Comparison of ENCODE assay signal across 29 cellular contexts in the genomic region with DNA sequence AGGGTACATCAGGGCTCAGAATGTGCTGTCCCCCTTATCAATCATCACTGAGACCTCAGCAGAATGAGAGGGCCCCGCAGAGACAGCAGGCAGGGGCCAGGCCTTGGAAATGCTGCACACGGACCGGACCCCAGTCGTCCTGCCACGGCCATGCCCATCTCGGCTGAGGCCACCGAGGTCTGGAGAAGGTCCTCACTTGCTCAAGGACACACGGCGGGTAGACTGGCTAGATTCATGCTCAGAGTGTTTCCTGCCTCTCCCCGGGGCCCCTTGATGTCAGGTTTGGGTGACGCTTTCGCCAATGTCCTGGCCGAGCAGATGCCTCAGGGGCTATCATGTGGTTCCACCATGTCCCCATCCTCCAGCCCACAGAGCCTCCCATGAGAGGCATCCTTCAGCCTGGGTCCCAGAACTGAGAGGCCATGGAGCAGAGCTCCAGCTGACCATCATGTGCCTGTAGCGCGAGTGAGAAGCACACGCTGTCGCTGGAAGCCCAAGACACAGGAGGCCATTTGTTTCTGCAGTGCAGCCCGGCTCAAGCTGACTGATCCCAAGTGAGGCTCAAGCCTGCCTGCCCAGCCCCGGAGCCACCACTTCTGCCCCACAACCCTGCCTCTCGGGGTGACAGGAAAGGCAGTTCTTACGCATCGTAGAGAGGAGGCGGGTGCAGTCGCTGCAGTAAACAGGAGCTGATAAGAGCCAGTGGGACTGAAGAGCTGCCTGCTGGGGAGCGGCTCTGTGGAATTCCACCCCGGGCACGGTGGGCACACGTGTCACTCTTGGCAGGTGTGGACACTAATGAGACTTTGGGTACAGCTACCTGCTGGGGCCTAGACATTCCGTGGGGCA. TPM values are rescaled to one million over a fixed set of nuclear protein-coding genes. Genes with fewer than 3 reads are reported as not detected.
DNase-seq lines count a peak whose midpoint lies in the region; ATAC-seq, FAIRE-seq and TF ChIP-seq lines count a peak whose summit lies in the region.
"Had no signal": no experiment of that assay in that cellular context is flagged by ENCODE, and none has a peak within 500 bp of the region (broad histone marks: within the 10 kb centered on the region; RNA-seq: fewer than 3 reads in every experiment).

No MANE protein-coding gene starts in this region.

- intact Hi-C loops in activated CD4-positive, alpha-beta memory T cell treated with anti-CD3 and anti-CD28 coated beads for 36 hours (cut with micrococcal nuclease) = no loop called here
- intact Hi-C loops in HepG2 (cut with micrococcal nuclease; ENCODE audit: unreplicated experiment) = no loop called here

- H3K23ac ChIP-seq in mesenchymal stem cell (ENCODE audit: low read length in 2 of 2) = no peak overlapping the region

- H4K91ac ChIP-seq in mesenchymal stem cell (ENCODE audit: low read length) = peak overlapping the region; percentile 65

- H3K79me2 ChIP-seq in HepG2 (ENCODE audit: insufficient read depth, low read length) = no peaks in the 10 kb centered on the region

- peak overlapping the region; percentile 54 for H2BK15ac ChIP-seq in mesenchymal stem cell (ENCODE audit: low read depth, poor library complexity, severe bottlenecking)

- no peak overlapping the region for H2BK5ac ChIP-seq in mesenchymal stem cell (ENCODE audit: low read depth, low read length, poor library complexity, severe bottlenecking)

- no peak overlapping the region for H2AFZ ChIP-seq in mesenchymal stem cell (ENCODE audit: low read depth, low read length)
- no peak overlapping the region for H2AFZ ChIP-seq in HepG2 (ENCODE audit: low read length)
- H2AFZ ChIP-seq: GM23248 had no signal

- H4K8ac ChIP-seq in mesenchymal stem cell (ENCODE audit: low read length) = no peak overlapping the region

- H3K4me1 ChIP-seq in mesenchymal stem cell (ENCODE audit: control insufficient read depth, insufficient read depth, low read depth, low read length) (peaks cover 11% of the 10 kb centered on the region), suprapubic skin (no peaks in the 10 kb centered on the region), HepG2 (ENCODE audit: insufficient read depth, low read length) (no peaks in the 10 kb centered on the region)
- H3K4me1 ChIP-seq: Caco-2, heart left ventricle, transverse colon had no signal

- H3K4me3 Mint-ChIP-seq in activated CD4-positive, alpha-beta memory T cell treated with anti-CD3 and anti-CD28 coated beads, Interleukin-2, amount 10 ng/mL, durations not matched to agents 7 days and 5 days = no peak overlapping the region
- no peak overlapping the region for H3K4me3 Mint-ChIP-seq in activated CD4-positive, alpha-beta memory T cell treated with anti-CD3 and anti-CD28 coated beads for 36 hours
- H3K4me3 Mint-ChIP-seq: activated naive CD4-positive, alpha-beta T cell treated with anti-CD3 and anti-CD28 coated beads, Interleukin-2, amount 50 U/mL, for 24 hours; activated T-cell treated with anti-CD3 and anti-CD28 coated beads, Interleukin-2, amount 50 U/mL, for 72 hours; B cell; central memory CD8-positive, alpha-beta T cell; neural crest cell; T-helper 1 cell treated with Interleukin-12 subunit alpha and Interleukin-12 subunit beta and Interleukin-4 antibody, amounts not matched to agents 30 μg/mL and 1 μg/mL, for 36 hours had no signal

- no peak overlapping the region for H2AK5ac ChIP-seq in mesenchymal stem cell (ENCODE audit: low read length, severe bottlenecking)

- H3K4me2 ChIP-seq in mesenchymal stem cell (ENCODE audit: low read length, poor library complexity, severe bottlenecking) (no peak overlapping the region), HepG2 (ENCODE audit: low read depth, low read length) (no peak overlapping the region)

- H3K18ac ChIP-seq in mesenchymal stem cell (ENCODE audit: low read depth in 1 of 2, low read length in 2 of 2) = peak overlapping the region in 1 of 2 experiments; percentile 0

- BruUV-seq in HepG2 (replicated peaks; lab: Mats Ljungman, UMichigan) = no TSS peak

- H3K27ac ChIP-seq in mesenchymal stem cell (ENCODE audit: low read length, poor library complexity, severe bottlenecking) = no peak overlapping the region
- no peak overlapping the region for H3K27ac ChIP-seq in suprapubic skin
- no peak overlapping the region for H3K27ac ChIP-seq in HepG2 (ENCODE audit: extremely low read length, insufficient read depth, low read length)
- H3K27ac ChIP-seq: heart left ventricle, skin epidermis, transverse colon had no signal

- TF ChIP-seq CTCF in suprapubic skin (IDR thresholded peaks at IDR 0.05) (no peak), HepG2 (CRISPR knock-in tag; IDR thresholded peaks at IDR 0.05) (no peak)

- ATAC-seq in GM19452 (IDR thresholded peaks at IDR 0.05; ENCODE audit: unreplicated experiment) (no peak), HepG2 (no peak)
- ATAC-seq: activated T-cell treated with anti-CD3 and anti-CD28 coated beads, Interleukin-2, amount 50 U/mL, for 72 hours; GM12878; heart left ventricle had no signal

- H3K27me3 Mint-ChIP-seq in activated CD4-positive, alpha-beta memory T cell treated with anti-CD3 and anti-CD28 coated beads, Interleukin-2, amount 10 ng/mL, durations not matched to agents 7 days and 5 days = peaks cover 30% of the 10 kb centered on the region
- peaks cover 43% of the 10 kb centered on the region for H3K27me3 Mint-ChIP-seq in activated CD4-positive, alpha-beta memory T cell treated with anti-CD3 and anti-CD28 coated beads for 36 hours

- POLR2A ChIA-PET in activated CD4-positive, alpha-beta memory T cell treated with anti-CD3 and anti-CD28 coated beads, Interleukin-2, amount 10 ng/mL, durations not matched to agents 7 days and 5 days (lab: Charles Lee) = no interaction called here
- POLR2A ChIA-PET in activated CD4-positive, alpha-beta memory T cell treated with anti-CD3 and anti-CD28 coated beads for 36 hours (lab: Charles Lee) = no interaction called here
- POLR2A ChIA-PET in HepG2 (lab: Yijun Ruan, JAX) = no interaction called here

- no peaks in the 10 kb centered on the region for H3K79me1 ChIP-seq in mesenchymal stem cell (replicated peaks; ENCODE audit: low read length, poor library complexity, severe bottlenecking)

- TF ChIP-seq POLR2A in suprapubic skin (IDR thresholded peaks at IDR 0.05) (no peak), HepG2 (IDR thresholded peaks at IDR 0.05; ENCODE audit: insufficient read depth in 1 of 2, low read depth in 2 of 2, low read length in 2 of 2) (no peak)

- H3K9ac ChIP-seq in mesenchymal stem cell (ENCODE audit: low read length) = no peak overlapping the region
- H3K9ac ChIP-seq in HepG2 (ENCODE audit: insufficient read depth, low read depth, low read length) = no peak overlapping the region
- H3K9ac ChIP-seq: GM23248 had no signal

- FAIRE-seq in HepG2 (lab: Jason Lieb, UNC) = no peak
- FAIRE-seq: A204.1, GM12878 had no signal

- TF ChIP-seq RAD21 in HepG2 (CRISPR knock-in tag; IDR thresholded peaks at IDR 0.05) = no peak

- H3K9me3 ChIP-seq in mesenchymal stem cell (ENCODE audit: control insufficient read depth, low read length) (peaks cover 41% of the 10 kb centered on the region), suprapubic skin (no peaks in the 10 kb centered on the region), HepG2 (ENCODE audit: low read length) (peaks cover 6% of the 10 kb centered on the region; the same call in 1 of the 2 replicates)
- H3K9me3 ChIP-seq: transverse colon had no signal

- H3K4me1 Mint-ChIP-seq in activated CD4-positive, alpha-beta memory T cell treated with anti-CD3 and anti-CD28 coated beads, Interleukin-2, amount 10 ng/mL, durations not matched to agents 7 days and 5 days = no peaks in the 10 kb centered on the region
- no peaks in the 10 kb centered on the region for H3K4me1 Mint-ChIP-seq in activated CD4-positive, alpha-beta memory T cell treated with anti-CD3 and anti-CD28 coated beads for 36 hours (ENCODE audit: low read depth)
- H3K4me1 Mint-ChIP-seq: B cell; central memory CD8-positive, alpha-beta T cell; neural crest cell had no signal

- CTCF ChIA-PET in activated CD4-positive, alpha-beta memory T cell treated with anti-CD3 and anti-CD28 coated beads, Interleukin-2, amount 10 ng/mL, durations not matched to agents 7 days and 5 days (lab: Charles Lee) = interaction anchor here (0.8 kb wide), 1 partner anchor 186 kb away, joined by 3 read pairs; no protein-coding TSS in a partner anchor
- CTCF ChIA-PET in activated CD4-positive, alpha-beta memory T cell treated with anti-CD3 and anti-CD28 coated beads for 36 hours (lab: Charles Lee) = interaction anchor here (1.3 to 1.4 kb wide), 2 partner anchors 13 to 308 kb away, joined by 3 to 4 read pairs; no protein-coding TSS in a partner anchor
- CTCF ChIA-PET in HepG2 (lab: Yijun Ruan, JAX; ENCODE audit: low intra/inter-chr PET ratio, low total read pairs) = no interaction called here

- H3K4me3 ChIP-seq in mesenchymal stem cell (ENCODE audit: insufficient read depth in 1 of 2, low read depth in 1 of 2, low read length in 2 of 2) (no peak overlapping the region), suprapubic skin (no peak overlapping the region), HepG2 (replicated peaks in 1 of 3; ENCODE audit: insufficient read depth in 1 of 3, low read depth in 2 of 3, low read length in 3 of 3) (no peak overlapping the region)
- H3K4me3 ChIP-seq: GM12878, GM23248, heart left ventricle, skin epidermis, transverse colon had no signal

- H2BK120ac ChIP-seq in mesenchymal stem cell (ENCODE audit: low read depth, low read length) = no peak overlapping the region

- in situ Hi-C loops in HepG2 (cut with HindIII; ENCODE audit: extremely low pct_ligation_motif_present, low pct_unique_long_range_greater_than_20kb) = no loop called here

- no peaks in the 10 kb centered on the region for H4K20me1 ChIP-seq in HepG2 (ENCODE audit: insufficient read depth, low read length)

- no peak overlapping the region for H3K14ac ChIP-seq in mesenchymal stem cell (ENCODE audit: low read length in 2 of 2)

- peak; percentile 1 for DNase-seq in activated CD4-positive, alpha-beta memory T cell treated with anti-CD3 and anti-CD28 coated beads, Interleukin-2, amount 10 ng/mL, durations not matched to agents 7 days and 5 days
- no peak for DNase-seq in activated CD4-positive, alpha-beta memory T cell treated with anti-CD3 and anti-CD28 coated beads for 36 hours
- DNase-seq in activated CD8-positive, alpha-beta memory T cell treated with anti-CD3 and anti-CD28 coated beads, Interleukin-2, amount 50 U/mL, for 48 hours = peak; percentile 29
- no peak for DNase-seq in mesenchymal stem cell
- peak; percentile 53 to 77 for DNase-seq in suprapubic skin (ENCODE audit: low spot score in 2 of 2)
- no peak for DNase-seq in RKO (ENCODE audit: low spot score)
- no peak for DNase-seq in HepG2 (ENCODE audit: low spot score)
- DNase-seq: activated CD4-positive, alpha-beta T cell treated with anti-CD3 and anti-CD28 coated beads, Interleukin-2, amount 50 U/mL, for 1 hour; activated T-cell treated with anti-CD3 and anti-CD28 coated beads, Interleukin-2, amount 50 U/mL, for 72 hours; aorta; Caco-2; DND-41; GM23248; NCI-H1105 treated with DMSO at 0.1 percent for 48 hours; NK-92 treated with Interleukin-12 subunit alpha and Interleukin-12 subunit beta, amount 100 ng/mL, for 24 hours; stimulated activated naive CD4-positive, alpha-beta T cell; transverse colon had no signal

- no peak overlapping the region for H3K27ac Mint-ChIP-seq in activated CD4-positive, alpha-beta memory T cell treated with anti-CD3 and anti-CD28 coated beads, Interleukin-2, amount 10 ng/mL, durations not matched to agents 7 days and 5 days
- no peak overlapping the region for H3K27ac Mint-ChIP-seq in activated CD4-positive, alpha-beta memory T cell treated with anti-CD3 and anti-CD28 coated beads for 36 hours
- H3K27ac Mint-ChIP-seq: activated naive CD4-positive, alpha-beta T cell treated with anti-CD3 and anti-CD28 coated beads, Interleukin-2, amount 50 U/mL, for 24 hours; activated T-cell treated with anti-CD3 and anti-CD28 coated beads, Interleukin-2, amount 50 U/mL, for 72 hours; B cell; T-helper 1 cell treated with Interleukin-12 subunit alpha and Interleukin-12 subunit beta and Interleukin-4 antibody, amounts not matched to agents 30 μg/mL and 1 μg/mL, for 36 hours had no signal

- TF ChIP-seq EP300 in suprapubic skin (IDR thresholded peaks at IDR 0.05) = no peak
- no peak for TF ChIP-seq EP300 in HepG2 (IDR thresholded peaks at IDR 0.05; ENCODE audit: low read depth in 2 of 2, low read length in 2 of 2)
- no peak for TF ChIP-seq EP300 in HepG2 (CRISPR knock-in tag; IDR thresholded peaks at IDR 0.05; ENCODE audit: borderline replicate concordance)

- peaks cover 0 to 4% of the 10 kb centered on the region in 2 experiments for H3K27me3 ChIP-seq in mesenchymal stem cell (ENCODE audit: control insufficient read depth in 1 of 2, insufficient read depth in 1 of 2, low read length in 2 of 2)
- peaks cover 36% of the 10 kb centered on the region for H3K27me3 ChIP-seq in suprapubic skin
- peaks cover 3 to 32% of the 10 kb centered on the region in 2 experiments; a peak in 3 of 5 replicates for H3K27me3 ChIP-seq in HepG2 (ENCODE audit: control insufficient read depth in 1 of 2, insufficient read depth in 2 of 2, low read length in 2 of 2)

- peak overlapping the region in 1 of 2 experiments; percentile 15 for H2BK12ac ChIP-seq in mesenchymal stem cell (ENCODE audit: low read length in 2 of 2)

- no peaks in the 10 kb centered on the region for H3K36me3 Mint-ChIP-seq in activated CD4-positive, alpha-beta memory T cell treated with anti-CD3 and anti-CD28 coated beads, Interleukin-2, amount 10 ng/mL, durations not matched to agents 7 days and 5 days (ENCODE audit: low read depth)
- peaks cover 2% of the 10 kb centered on the region for H3K36me3 Mint-ChIP-seq in activated CD4-positive, alpha-beta memory T cell treated with anti-CD3 and anti-CD28 coated beads for 36 hours

- 94% methylated on average over 29 of the region's 29 CpGs for WGBS in mesenchymal stem cell
- 87% methylated on average over 7 of the region's 29 CpGs for WGBS in suprapubic skin
- WGBS in HepG2 (ENCODE audit: low lambda C conversion rate) = 76% methylated on average over 7 of the region's 29 CpGs

- peak overlapping the region in 1 of 2 experiments; percentile 35 for H3K4ac ChIP-seq in mesenchymal stem cell (ENCODE audit: low read depth in 1 of 2, low read length in 2 of 2)

- H3K9me3 Mint-ChIP-seq in activated CD4-positive, alpha-beta memory T cell treated with anti-CD3 and anti-CD28 coated beads, Interleukin-2, amount 10 ng/mL, durations not matched to agents 7 days and 5 days = peaks cover 6% of the 10 kb centered on the region
- H3K9me3 Mint-ChIP-seq in activated CD4-positive, alpha-beta memory T cell treated with anti-CD3 and anti-CD28 coated beads for 36 hours = peaks cover 13% of the 10 kb centered on the region

- H3K36me3 ChIP-seq in mesenchymal stem cell (ENCODE audit: control insufficient read depth in 1 of 2, insufficient read depth in 2 of 2, low read depth in 1 of 2, low read length in 2 of 2) (peaks cover 0 to 8% of the 10 kb centered on the region in 2 experiments), suprapubic skin (no peaks in the 10 kb centered on the region), HepG2 (replicated peaks in 1 of 2; ENCODE audit: control insufficient read depth in 1 of 2, insufficient read depth in 2 of 2, low read length in 2 of 2) (no peaks in the 10 kb centered on the region)
- H3K36me3 ChIP-seq: heart left ventricle, transverse colon had no signal

RNA-seq across cellular contexts. Expression of a gene that starts 53.9 kb away (rescaled TPM):
- 1 to 10 TPM; 1.3 to 1.8 TPM for total RNA-seq in activated CD4-positive, alpha-beta memory T cell treated with anti-CD3 and anti-CD28 coated beads, Interleukin-2, amount 10 ng/mL, durations not matched to agents 7 days and 5 days
- total RNA-seq in activated CD4-positive, alpha-beta memory T cell treated with anti-CD3 and anti-CD28 coated beads for 36 hours = 1 to 10 TPM; 1.5 TPM
- 126 TPM for polyA plus RNA-seq in mesenchymal stem cell (2013, experiment 1 of 2)
- 127 TPM for polyA plus RNA-seq in mesenchymal stem cell (2013, experiment 2 of 2)
- 100 to 1,000 TPM; 175 to 286 (median 224) TPM for total RNA-seq in suprapubic skin
- 0.09 and 0.11 TPM in 2 replicates for total RNA-seq in HepG2 (2016; rRNA removed; fragmentation: Illumina TruSeq; extraction: Trizol)
- total RNA-seq in HepG2 (2016; cell fraction: cytosol; rRNA removed; fragmentation: Illumina TruSeq; extraction: Trizol; ENCODE audit: low read depth) = 0.09 TPM in 1 of 2 replicates, not detected in the other
- total RNA-seq in HepG2 (2016; cell fraction: insoluble cytoplasmic fraction; rRNA removed; fragmentation: Illumina TruSeq; extraction: Trizol) = 0.09 TPM in 1 of 2 replicates, not detected in the other
- total RNA-seq in HepG2 (2016; cell fraction: membrane; rRNA removed; fragmentation: Illumina TruSeq; extraction: Trizol) = 0.19 and 0.21 TPM in 2 replicates
- total RNA-seq in HepG2 (2016; cell fraction: nucleus; rRNA removed; fragmentation: Illumina TruSeq; extraction: Trizol) = 0.28 TPM in 1 of 2 replicates, not detected in the other
- 0.21 and 0.24 TPM in 2 replicates for polyA plus RNA-seq in HepG2 (2011; rRNA removed)
- 0.14 and 0.34 TPM in 2 replicates for polyA plus RNA-seq in HepG2 (2011; cell fraction: cytosol; rRNA removed)
- polyA plus RNA-seq in HepG2 (2011; cell fraction: nucleus; rRNA removed) = 0.57 and 0.93 TPM in 2 replicates
- polyA plus RNA-seq in HepG2 (2012) = 0.13 and 0.23 TPM in 2 replicates
- 0.05 and 0.14 TPM in 2 replicates for polyA plus RNA-seq in HepG2 (2016; cell fraction: cytosol; fragmentation: Illumina TruSeq; extraction: Trizol; ENCODE audit: low read depth)
- 0.09 and 0.13 TPM in 2 replicates for polyA plus RNA-seq in HepG2 (2016; cell fraction: insoluble cytoplasmic fraction; fragmentation: Illumina TruSeq; extraction: Trizol; ENCODE audit: low read depth)
- 0.15 and 0.21 TPM in 2 replicates for polyA plus RNA-seq in HepG2 (2016; cell fraction: membrane; fragmentation: Illumina TruSeq; extraction: Trizol; ENCODE audit: low read depth)
- polyA plus RNA-seq in HepG2 (2016; cell fraction: nucleus; fragmentation: Illumina TruSeq; extraction: Trizol; ENCODE audit: insufficient read depth, low read depth) = 0.52 and 0.59 TPM in 2 replicates
- 0.16 and 5.7 TPM in 2 replicates for polyA minus RNA-seq in HepG2 (2011; rRNA and poly(A)+ RNA removed; ENCODE audit: low replicate concordance)
- polyA minus RNA-seq in HepG2 (2011; cell fraction: cytosol; rRNA and poly(A)+ RNA removed) = not detected in 2 replicates
- 0.13 TPM in 1 of 2 replicates, not detected in the other for polyA minus RNA-seq in HepG2 (2011; cell fraction: nucleus; rRNA and poly(A)+ RNA removed)

RNA-seq across cellular contexts. Expression of a gene that starts 56.1 kb away (rescaled TPM):
- 1 to 10 TPM; 2.5 to 2.9 TPM for total RNA-seq in activated CD4-positive, alpha-beta memory T cell treated with anti-CD3 and anti-CD28 coated beads, Interleukin-2, amount 10 ng/mL, durations not matched to agents 7 days and 5 days
- total RNA-seq in activated CD4-positive, alpha-beta memory T cell treated with anti-CD3 and anti-CD28 coated beads for 36 hours = 1 to 10 TPM; 1.5 to 1.8 TPM
- 0.43 TPM for polyA plus RNA-seq in mesenchymal stem cell (2013, experiment 1 of 2)
- 0.45 TPM for polyA plus RNA-seq in mesenchymal stem cell (2013, experiment 2 of 2)
- total RNA-seq in suprapubic skin = 1 to 10 TPM in 1 of 4 donors, under 1 TPM in 3; 0.16 to 1.4 (median 0.53) TPM
- not detected in 2 replicates for total RNA-seq in HepG2 (2016; rRNA removed; fragmentation: Illumina TruSeq; extraction: Trizol)
- not detected in 2 replicates for total RNA-seq in HepG2 (2016; cell fraction: cytosol; rRNA removed; fragmentation: Illumina TruSeq; extraction: Trizol; ENCODE audit: low read depth)
- total RNA-seq in HepG2 (2016; cell fraction: insoluble cytoplasmic fraction; rRNA removed; fragmentation: Illumina TruSeq; extraction: Trizol) = not detected in 2 replicates
- not detected in 2 replicates for total RNA-seq in HepG2 (2016; cell fraction: membrane; rRNA removed; fragmentation: Illumina TruSeq; extraction: Trizol)
- not detected in 2 replicates for total RNA-seq in HepG2 (2016; cell fraction: nucleus; rRNA removed; fragmentation: Illumina TruSeq; extraction: Trizol)
- 0.01 TPM in 1 of 2 replicates, not detected in the other for polyA plus RNA-seq in HepG2 (2011; rRNA removed)
- polyA plus RNA-seq in HepG2 (2011; cell fraction: cytosol; rRNA removed) = not detected in 2 replicates
- 0.03 TPM in 1 of 2 replicates, not detected in the other for polyA plus RNA-seq in HepG2 (2011; cell fraction: nucleus; rRNA removed)
- not detected in 2 replicates for polyA plus RNA-seq in HepG2 (2012)
- not detected in 2 replicates for polyA plus RNA-seq in HepG2 (2016; cell fraction: cytosol; fragmentation: Illumina TruSeq; extraction: Trizol; ENCODE audit: low read depth)
- polyA plus RNA-seq in HepG2 (2016; cell fraction: insoluble cytoplasmic fraction; fragmentation: Illumina TruSeq; extraction: Trizol; ENCODE audit: low read depth) = not detected in 2 replicates
- not detected in 2 replicates for polyA plus RNA-seq in HepG2 (2016; cell fraction: membrane; fragmentation: Illumina TruSeq; extraction: Trizol; ENCODE audit: low read depth)
- not detected in 2 replicates for polyA plus RNA-seq in HepG2 (2016; cell fraction: nucleus; fragmentation: Illumina TruSeq; extraction: Trizol; ENCODE audit: insufficient read depth, low read depth)
- 1.9 TPM in 1 of 2 replicates, not detected in the other for polyA minus RNA-seq in HepG2 (2011; rRNA and poly(A)+ RNA removed; ENCODE audit: low replicate concordance)
- polyA minus RNA-seq in HepG2 (2011; cell fraction: cytosol; rRNA and poly(A)+ RNA removed) = not detected in 2 replicates
- polyA minus RNA-seq in HepG2 (2011; cell fraction: nucleus; rRNA and poly(A)+ RNA removed) = 0.13 TPM in 1 of 2 replicates, not detected in the other
- total RNA-seq: Caco-2, GM23248, NCI-H460, SK-MEL-5 had no signal

Comparison
In these comparisons a context has a peak if more than half of its experiments do, and no peak if none do; other contexts are left out.
1. DNase-seq: peak in activated CD4-positive, alpha-beta memory T cell treated with anti-CD3 and anti-CD28 coated beads, Interleukin-2, amount 10 ng/mL, durations not matched to agents 7 days and 5 days (single experiment), activated CD8-positive, alpha-beta memory T cell treated with anti-CD3 and anti-CD28 coated beads, Interleukin-2, amount 50 U/mL, for 48 hours (single experiment) and suprapubic skin (2 of 2); none in activated CD4-positive, alpha-beta memory T cell treated with anti-CD3 and anti-CD28 coated beads for 36 hours (single experiment), mesenchymal stem cell (single experiment), RKO (single experiment) and HepG2 (single experiment).
2. RNA of a gene that starts 53.9 kb away (total RNA-seq): 175 to 286 TPM in suprapubic skin; 1.3 to 1.8 TPM in activated CD4-positive, alpha-beta memory T cell treated with anti-CD3 and anti-CD28 coated beads, Interleukin-2, amount 10 ng/mL, durations not matched to agents 7 days and 5 days, 1.5 TPM in activated CD4-positive, alpha-beta memory T cell treated with anti-CD3 and anti-CD28 coated beads for 36 hours and 0.09 to 0.28 TPM in HepG2; every median in the first group is over 10 times any median in the second.